ENCODE assay signal across 9 cellular contexts in genomic region chr15:90389513-90389912, GRCh38. TPM values are rescaled to one million over a fixed set of nuclear protein-coding genes. Genes with fewer than 3 reads are reported as not detected.
DNase-seq lines count a peak whose midpoint lies in the region; ATAC-seq and TF ChIP-seq lines count a peak whose summit lies in the region.
"Had no signal": no experiment of that assay in that cellular context is flagged by ENCODE, and none has a peak within 500 bp of the region (broad histone marks: within the 10 kb centered on the region; RNA-seq: fewer than 3 reads in every experiment).

No MANE protein-coding gene starts in this region.

- TF ChIP-seq POLR2A in transverse colon (IDR thresholded peaks at IDR 0.05), result no peak

- H3K4ac ChIP-seq in mesendoderm (ENCODE audit: low read depth, low read length), result no peak overlapping the region

- peaks cover 8% of the 10 kb centered on the region for H3K79me1 ChIP-seq in mesendoderm (ENCODE audit: low read length)

- H3K27ac ChIP-seq in mesendoderm (ENCODE audit: low read depth, low read length), result no peak overlapping the region
- H3K27ac ChIP-seq in transverse colon, result peak overlapping the region; percentile 97 to 100 (median 98)

- peaks cover 57% of the 10 kb centered on the region for H3K4me1 Mint-ChIP-seq in activated T-cell treated with anti-CD3 and anti-CD28 coated beads, Interleukin-2, amount 50 U/mL, for 72 hours (ENCODE audit: low read depth)
- peaks cover 59% of the 10 kb centered on the region for H3K4me1 Mint-ChIP-seq in brain

- no peaks in the 10 kb centered on the region for H3K27me3 Mint-ChIP-seq in activated T-cell treated with anti-CD3 and anti-CD28 coated beads, Interleukin-2, amount 50 U/mL, for 72 hours (ENCODE audit: low read depth)
- peaks cover 8% of the 10 kb centered on the region for H3K27me3 Mint-ChIP-seq in brain

- no peak overlapping the region for H3K23ac ChIP-seq in mesendoderm (ENCODE audit: low read length)

- H3K9me3 Mint-ChIP-seq in activated T-cell treated with anti-CD3 and anti-CD28 coated beads, Interleukin-2, amount 50 U/mL, for 72 hours, result no peaks in the 10 kb centered on the region
- H3K9me3 Mint-ChIP-seq in brain, result no peaks in the 10 kb centered on the region

- H3K4me2 ChIP-seq in mesendoderm (ENCODE audit: low read length), result peak overlapping the region; percentile 27

- H3K4me1 ChIP-seq in mesendoderm (ENCODE audit: control insufficient read depth, low read depth, low read length) (peaks cover 13% of the 10 kb centered on the region), transverse colon (peaks cover 29 to 61% (median 52%) of the 10 kb centered on the region in 4 donors)

- in situ Hi-C loops in transverse colon (cut with MboI; ENCODE audit: low pct_ligation_motif_present in 1 of 4, low pct_unique_long_range_greater_than_20kb in 1 of 4, low sequenced_read_pairs in 3 of 4), result no loop called here

- H3K9ac ChIP-seq in mesendoderm (ENCODE audit: low read length), result peak overlapping the region; percentile 98

- H2BK5ac ChIP-seq in mesendoderm (ENCODE audit: low read length), result no peak overlapping the region

- H4K5ac ChIP-seq in mesendoderm (ENCODE audit: low read length), result no peak overlapping the region

- H3K36me3 ChIP-seq in mesendoderm (ENCODE audit: control insufficient read depth, insufficient read depth, low read length) (no peaks in the 10 kb centered on the region), transverse colon (peaks cover 0 to 15% (median 2%) of the 10 kb centered on the region in 4 donors)

- peaks cover 11 to 38% of the 10 kb centered on the region in 2 donors for H3K36me3 Mint-ChIP-seq in activated T-cell treated with anti-CD3 and anti-CD28 coated beads, Interleukin-2, amount 50 U/mL, for 72 hours (ENCODE audit: insufficient read depth in 2 of 2)
- H3K36me3 Mint-ChIP-seq in brain, result peaks cover 34% of the 10 kb centered on the region

- no peak overlapping the region for H2BK15ac ChIP-seq in mesendoderm (replicated peaks; ENCODE audit: low read depth)

- intact Hi-C loops in transverse colon (cut with DNase I; ENCODE audit: low total_unique reads), result no loop called here

- TF ChIP-seq CTCF in brain (conservative IDR thresholded peaks at IDR 0.05), result no peak
- TF ChIP-seq CTCF in transverse colon (IDR thresholded peaks at IDR 0.05), result no peak

- H2BK120ac ChIP-seq in mesendoderm (ENCODE audit: low read depth, low read length), result no peak overlapping the region

- no peak overlapping the region for H3K18ac ChIP-seq in mesendoderm (ENCODE audit: low read length)

- H4K8ac ChIP-seq in mesendoderm (ENCODE audit: low read depth, low read length), result no peak overlapping the region

- ATAC-seq in activated T-cell treated with anti-CD3 and anti-CD28 coated beads, Interleukin-2, amount 50 U/mL, for 72 hours (replicated peaks in 1 of 2), result no peak
- no peak for ATAC-seq in HG03025 (IDR thresholded peaks at IDR 0.05; ENCODE audit: low FRiP score, unreplicated experiment)
- ATAC-seq in HG02571 (IDR thresholded peaks at IDR 0.05; ENCODE audit: unreplicated experiment), result no peak

- no peak for TF ChIP-seq EP300 in transverse colon (IDR thresholded peaks at IDR 0.05; ENCODE audit: low read depth)

- DNase-seq in activated T-cell treated with anti-CD3 and anti-CD28 coated beads, Interleukin-2, amount 50 U/mL, for 72 hours, result no peak
- no peak for DNase-seq in activated T-cell treated with anti-CD3 and anti-CD28 coated beads for 4 hours
- DNase-seq in mesendoderm, result no peak
- DNase-seq in transverse colon, result no peak
- DNase-seq in GDM1 (lab: John Stamatoyannopoulos, UW), result no peak
- DNase-seq: SHP77 treated with DMSO at 0.1 percent for 48 hours had no signal

- H2AK5ac ChIP-seq in mesendoderm (ENCODE audit: low read length), result no peak overlapping the region

- H3K27me3 ChIP-seq in mesendoderm (ENCODE audit: insufficient read depth, low read length, poor library complexity) (no peaks in the 10 kb centered on the region), transverse colon (no peaks in the 10 kb centered on the region)

- H3K4me3 ChIP-seq in mesendoderm (ENCODE audit: low read length) (no peak overlapping the region), transverse colon (peak overlapping the region; percentile 94 to 99 (median 98))

- H3K79me2 ChIP-seq in mesendoderm (ENCODE audit: control insufficient read depth, insufficient read depth, low read length), result peaks cover 43% of the 10 kb centered on the region

- no CpG with 5 or more reads among the region's 6 CpGs for WGBS in mesendoderm (ENCODE audit: extremely low coverage, insufficient coverage, low lambda C conversion rate)
- WGBS in transverse colon (ENCODE audit: low coverage in 1 of 2), 2 donors, result 35% methylated on average over 3 to 6 of the region's 6 CpGs

- peak overlapping the region; percentile 93 to 94 for H3K4me3 Mint-ChIP-seq in activated T-cell treated with anti-CD3 and anti-CD28 coated beads, Interleukin-2, amount 50 U/mL, for 72 hours
- peak overlapping the region; percentile 82 to 89 (median 86) for H3K4me3 Mint-ChIP-seq in brain

- H3K27ac Mint-ChIP-seq in activated T-cell treated with anti-CD3 and anti-CD28 coated beads, Interleukin-2, amount 50 U/mL, for 72 hours, result peak overlapping the region; percentile 66
- H3K27ac Mint-ChIP-seq in brain, result peak overlapping the region in 2 of 5 experiments; percentile 60 to 73

- peak overlapping the region; percentile 96 for H3K56ac ChIP-seq in mesendoderm (ENCODE audit: low read length)

- no peaks in the 10 kb centered on the region for H3K9me3 ChIP-seq in transverse colon

RNA-seq across cellular contexts. Expression of gene IQGAP1, which starts 1.5 kb away (rescaled TPM):
- total RNA-seq in activated T-cell treated with anti-CD3 and anti-CD28 coated beads, Interleukin-2, amount 50 U/mL, for 72 hours, result 100 to 1,000 TPM; 177 to 184 TPM
- 55.6 TPM for polyA plus RNA-seq in brain (ENCODE audit: insufficient read depth, low read depth, low replicate concordance)
- 126 TPM for polyA plus RNA-seq in mesendoderm (2013, experiment 1 of 2)
- polyA plus RNA-seq in mesendoderm (2013, experiment 2 of 2), result 136 TPM
- total RNA-seq in transverse colon, result 100 to 1,000 TPM in 3 of 4 donors, 10 to 100 TPM in 1; 82.8 to 354 (median 282) TPM

RNA-seq across cellular contexts. Expression of gene ZNF774, which starts 37.4 kb away (rescaled TPM):
- 1 to 10 TPM in 1 of 2 donors, under 1 TPM in 1; 0.60 to 2.7 TPM for total RNA-seq in activated T-cell treated with anti-CD3 and anti-CD28 coated beads, Interleukin-2, amount 50 U/mL, for 72 hours
- 2.3 TPM for polyA plus RNA-seq in brain (ENCODE audit: insufficient read depth, low read depth, low replicate concordance)
- 0.90 TPM for polyA plus RNA-seq in mesendoderm (2013, experiment 1 of 2)
- 1.0 TPM for polyA plus RNA-seq in mesendoderm (2013, experiment 2 of 2)
- 10 to 100 TPM in 2 of 4 donors, 1 to 10 TPM in 1, under 1 TPM in 1; 0.75 to 22.5 (median 10.2) TPM for total RNA-seq in transverse colon
